Comparison of ENCODE assay signal across 8 cellular contexts in the genomic region with DNA sequence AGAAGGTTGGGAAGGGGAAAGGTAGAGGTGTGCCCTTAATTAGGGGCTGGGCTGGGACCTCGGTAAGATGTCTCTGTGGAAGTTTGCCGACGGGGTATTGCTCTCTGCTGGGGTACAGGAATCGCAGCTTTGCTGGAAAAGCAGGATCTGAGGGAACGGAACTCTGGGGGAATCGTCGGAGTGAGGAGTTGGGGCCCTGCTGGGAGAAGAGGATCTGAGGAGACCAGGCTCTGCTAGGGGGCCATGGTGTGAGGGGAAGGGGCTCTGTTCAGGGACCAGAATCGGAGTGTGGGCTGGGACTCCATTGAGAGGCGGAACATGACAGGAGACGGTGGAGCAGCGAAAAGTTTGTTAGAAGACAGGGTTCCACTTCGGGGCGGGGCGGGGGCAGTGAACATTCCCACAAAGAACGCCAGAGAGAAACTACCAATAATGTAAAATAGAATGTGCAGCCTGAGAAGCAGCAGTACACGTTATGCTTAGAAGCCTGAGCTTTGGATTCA. TPM values are rescaled to one million over a fixed set of nuclear protein-coding genes. Genes with fewer than 3 reads are reported as not detected.
DNase-seq lines count a peak whose midpoint lies in the region; ATAC-seq and TF ChIP-seq lines count a peak whose summit lies in the region.

No MANE protein-coding gene starts in this region.

- H3K36me3 ChIP-seq in KMS-11 (ENCODE audit: insufficient read depth) (no peaks in the 10 kb centered on the region), neuronal stem cell (replicated peaks in 1 of 2; ENCODE audit: control insufficient read depth in 2 of 2, insufficient read depth in 2 of 2, low read length in 2 of 2) (peaks cover 0 to 8% of the 10 kb centered on the region in 2 donors)

- H2BK15ac ChIP-seq in neuronal stem cell (ENCODE audit: low read length): no peak overlapping the region

- H4K20me1 ChIP-seq in KMS-11 (ENCODE audit: insufficient read depth): peaks cover 15% of the 10 kb centered on the region

- peak overlapping the region; percentile 86 for H3K4me2 ChIP-seq in KMS-11
- H3K4me2 ChIP-seq in neuronal stem cell (ENCODE audit: insufficient read depth, low read length, poor library complexity, severe bottlenecking): peak overlapping the region; percentile 67

- no peak overlapping the region for H2BK12ac ChIP-seq in neuronal stem cell (ENCODE audit: low read length)

- no peak overlapping the region; the same call in 1 of the 2 replicates for H3K9ac ChIP-seq in KMS-11
- peak overlapping the region; percentile 86 for H3K9ac ChIP-seq in neuronal stem cell (ENCODE audit: low read depth, low read length, poor library complexity)

- H4K8ac ChIP-seq in neuronal stem cell (ENCODE audit: low read depth, low read length): no peak overlapping the region

- H3K4me1 ChIP-seq in KMS-11 (ENCODE audit: low read depth, poor library complexity, severe bottlenecking): peaks cover 18% of the 10 kb centered on the region
- no peaks in the 10 kb centered on the region for H3K4me1 ChIP-seq in foreskin keratinocyte
- H3K4me1 ChIP-seq in neuronal stem cell (ENCODE audit: control insufficient read depth in 2 of 2, insufficient read depth in 1 of 2, low read depth in 1 of 2, low read length in 2 of 2): peaks cover 0 to 6% of the 10 kb centered on the region in 2 donors

- no peak overlapping the region for H2BK120ac ChIP-seq in neuronal stem cell (ENCODE audit: low read depth, low read length)

- peaks cover 0 to 7% of the 10 kb centered on the region in 2 donors for H3K9me3 ChIP-seq in neuronal stem cell (replicated peaks in 1 of 2; ENCODE audit: control insufficient read depth in 2 of 2, insufficient read depth in 1 of 2, low read depth in 1 of 2, low read length in 2 of 2)

- H3K27me3 ChIP-seq in KMS-11 (ENCODE audit: insufficient read depth, low read depth): no peaks in the 10 kb centered on the region
- H3K27me3 ChIP-seq in foreskin keratinocyte: no peaks in the 10 kb centered on the region
- H3K27me3 ChIP-seq in neuronal stem cell (ENCODE audit: control insufficient read depth in 3 of 3, insufficient read depth in 3 of 3, low read depth in 1 of 3, low read length in 3 of 3): no peaks in the 10 kb centered on the region

- H3K14ac ChIP-seq in neuronal stem cell (ENCODE audit: low read length): no peak overlapping the region

- peaks cover 6% of the 10 kb centered on the region for H3K79me1 ChIP-seq in neuronal stem cell (ENCODE audit: low read depth, low read length)

- no peak overlapping the region for H2BK5ac ChIP-seq in neuronal stem cell (ENCODE audit: low read length)

- ATAC-seq in foreskin keratinocyte: peak; percentile 8
- ATAC-seq in HG03520 (IDR thresholded peaks at IDR 0.05; ENCODE audit: unreplicated experiment): no peak
- ATAC-seq in GM21381 (IDR thresholded peaks at IDR 0.05; ENCODE audit: unreplicated experiment): no peak

- H3K18ac ChIP-seq in neuronal stem cell (ENCODE audit: low read length): peak overlapping the region; percentile 78

- TF ChIP-seq CTCF in KMS-11 (conservative IDR thresholded peaks at IDR 0.05; ENCODE audit: low read depth, low read length): no peak
- no peak for TF ChIP-seq CTCF in foreskin keratinocyte (conservative IDR thresholded peaks at IDR 0.05)

- H2AK5ac ChIP-seq in neuronal stem cell (ENCODE audit: low read depth, low read length): no peak overlapping the region

- H4K91ac ChIP-seq in neuronal stem cell (ENCODE audit: low read depth, low read length, poor library complexity): no peak overlapping the region

- WGBS in neuronal stem cell (ENCODE audit: extremely low coverage in 2 of 2, insufficient read length in 2 of 2, insufficient replicate concordance in 1 of 2), 2 donors: no CpG with 5 or more reads among the region's 16 CpGs

- H2AFZ ChIP-seq in KMS-11 (ENCODE audit: low read depth) (peak overlapping the region; percentile 75), neuronal stem cell (ENCODE audit: low read length) (peak overlapping the region; percentile 85)

- no peak overlapping the region for H3K4ac ChIP-seq in neuronal stem cell (ENCODE audit: low read length)

- H3K4me3 ChIP-seq in KMS-11 (IDR thresholded peaks at IDR 0.05; ENCODE audit: insufficient read depth, low read depth, low read length) (no peak overlapping the region), neuronal stem cell (ENCODE audit: low read length in 2 of 2) (peak overlapping the region; percentile 72 to 91)

- H3K79me2 ChIP-seq in KMS-11 (ENCODE audit: insufficient read depth, low read depth): peaks cover 40% of the 10 kb centered on the region

- DNase-seq in DMS 273 treated with DMSO at 0.1 percent for 48 hours (lab: John Stamatoyannopoulos, UW) (peak; percentile 6), foreskin keratinocyte (peak; percentile 4 to 28), neuronal stem cell (ENCODE audit: low spot score) (no peak), SIG-M5 (lab: John Stamatoyannopoulos, UW) (no peak)
- peak; percentile 4 for DNase-seq in activated effector memory CD4-positive, alpha-beta T cell treated with Interleukin-2 at 50 U/mL for 16 hours

- H3K27ac ChIP-seq in KMS-11: no peak overlapping the region
- H3K27ac ChIP-seq in foreskin keratinocyte: no peak overlapping the region
- H3K27ac ChIP-seq in neuronal stem cell (replicated peaks; ENCODE audit: low read length): peak overlapping the region; percentile 37

- peak overlapping the region; percentile 8 for H3K23ac ChIP-seq in neuronal stem cell (ENCODE audit: low read depth, low read length, poor library complexity)

RNA-seq across cellular contexts. Expression of a gene that starts 0.5 kb away (rescaled TPM):
- total RNA-seq in foreskin keratinocyte: 22.4 and 24.9 TPM in 2 replicates
- 31.9 and 32.7 TPM in 2 replicates for polyA plus RNA-seq in foreskin keratinocyte
- 35.8 TPM for polyA plus RNA-seq in neuronal stem cell (2013, experiment 1 of 2)
- 33.9 TPM for polyA plus RNA-seq in neuronal stem cell (2013, experiment 2 of 2)

RNA-seq across cellular contexts. Expression of a gene that starts 0.9 kb away (rescaled TPM):
- total RNA-seq in foreskin keratinocyte: 36.0 and 38.4 TPM in 2 replicates
- 3.8 and 4.3 TPM in 2 replicates for polyA plus RNA-seq in foreskin keratinocyte
- polyA plus RNA-seq in neuronal stem cell (2013, experiment 1 of 2): 107 TPM
- 108 TPM for polyA plus RNA-seq in neuronal stem cell (2013, experiment 2 of 2)

Comparison
In these comparisons a context has a peak if more than half of its experiments do, and no peak if none do; other contexts are left out.
1. DNase-seq: peak in DMS 273 treated with DMSO at 0.1 percent for 48 hours (single experiment), activated effector memory CD4-positive, alpha-beta T cell treated with Interleukin-2 at 50 U/mL for 16 hours (single experiment) and foreskin keratinocyte (2 of 2); none in neuronal stem cell (single experiment) and SIG-M5 (single experiment).